In the genomic region with DNA sequence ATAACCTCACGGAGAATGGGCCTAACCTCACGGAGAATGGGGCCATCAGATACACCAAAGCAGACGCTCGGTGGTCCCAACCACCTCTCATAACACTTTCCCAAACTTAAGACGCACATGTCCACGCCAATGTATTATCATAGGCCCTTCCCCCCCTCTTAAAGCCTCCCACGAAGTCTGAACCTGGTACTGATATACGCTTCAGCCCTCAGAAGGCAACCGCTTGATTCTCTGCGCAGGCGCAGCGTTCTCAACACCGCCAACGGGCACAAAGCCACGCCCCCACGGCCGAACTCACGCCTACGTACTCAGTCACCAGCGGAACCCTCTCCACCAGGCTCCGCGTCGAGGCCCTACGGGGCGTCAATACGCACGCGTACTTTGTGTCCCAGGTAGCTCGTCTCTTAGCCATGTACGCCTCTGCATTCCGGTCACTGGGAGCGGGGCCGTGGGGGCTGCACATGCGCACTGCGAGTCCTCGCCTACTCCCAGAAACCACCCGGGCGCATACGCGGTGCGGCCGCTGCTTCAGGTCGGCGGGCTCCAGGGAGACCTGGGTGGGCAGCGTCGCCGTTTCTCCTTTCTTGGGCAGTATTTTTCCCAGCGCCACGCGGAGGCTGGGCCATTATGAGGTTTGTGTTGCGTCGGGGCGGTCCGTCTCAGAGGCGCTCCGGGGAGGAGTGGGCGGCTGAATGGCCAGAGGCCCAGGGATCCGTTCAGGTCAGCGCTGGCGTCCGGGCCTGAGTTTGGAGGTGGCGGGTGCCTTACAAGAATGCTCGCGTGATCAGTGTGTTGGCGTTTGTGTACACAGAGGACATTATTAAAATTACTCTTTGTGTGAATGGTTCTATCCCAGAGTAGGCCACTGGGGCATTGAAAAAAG, we compare ENCODE assay signal across 1 cellular context.
TF ChIP-seq lines count a peak whose summit lies in the region.

No MANE protein-coding gene starts in this region.

TF ChIP-seq in K562, 482 proteins besides CTCF, POLR2A, EP300 and RAD21 (continued from another document and continues in another):
- TF ChIP-seq, protein P1, sequence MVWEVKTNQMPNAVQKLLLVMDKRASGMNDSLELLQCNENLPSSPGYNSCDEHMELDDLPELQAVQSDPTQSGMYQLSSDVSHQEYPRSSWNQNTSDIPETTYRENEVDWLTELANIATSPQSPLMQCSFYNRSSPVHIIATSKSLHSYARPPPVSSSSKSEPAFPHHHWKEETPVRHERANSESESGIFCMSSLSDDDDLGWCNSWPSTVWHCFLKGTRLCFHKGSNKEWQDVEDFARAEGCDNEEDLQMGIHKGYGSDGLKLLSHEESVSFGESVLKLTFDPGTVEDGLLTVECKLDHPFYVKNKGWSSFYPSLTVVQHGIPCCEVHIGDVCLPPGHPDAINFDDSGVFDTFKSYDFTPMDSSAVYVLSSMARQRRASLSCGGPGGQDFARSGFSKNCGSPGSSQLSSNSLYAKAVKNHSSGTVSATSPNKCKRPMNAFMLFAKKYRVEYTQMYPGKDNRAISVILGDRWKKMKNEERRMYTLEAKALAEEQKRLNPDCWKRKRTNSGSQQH (CRISPR knock-in tag; IDR thresholded peaks at IDR 0.05) = 0 out of 2 replicates have a peak, but pooled peaks have one; percentile 37
- TF ChIP-seq KDM5B (IDR thresholded peaks at IDR 0.05; ENCODE audit: insufficient replicate concordance, low read depth, low read length) (peak; percentile 68), SP1 (CRISPR knock-in tag; IDR thresholded peaks at IDR 0.05) (peak; percentile 54), KLF10 (CRISPR knock-in tag; IDR thresholded peaks at IDR 0.05) (no peak), GABPB1 (CRISPR knock-in tag; IDR thresholded peaks at IDR 0.05) (peak; percentile 34; the same call in 1 of the 2 replicates), STAT5B (CRISPR knock-in tag; IDR thresholded peaks at IDR 0.05) (no peak), RFX1 (IDR thresholded peaks at IDR 0.05) (no peak), ZNF23 (CRISPR knock-in tag; IDR thresholded peaks at IDR 0.05) (no peak), STAG1 (CRISPR knock-in tag; IDR thresholded peaks at IDR 0.05; ENCODE audit: borderline replicate concordance) (no peak), RBM25 (IDR thresholded peaks at IDR 0.05; ENCODE audit: low read depth, low read length, severe bottlenecking) (no peak), ZNF75A (CRISPR knock-in tag; IDR thresholded peaks at IDR 0.05) (no peak), SAFB2 (IDR thresholded peaks at IDR 0.05; ENCODE audit: borderline replicate concordance, low read depth, low read length, severe bottlenecking) (no peak), BHLHE40 (IDR thresholded peaks at IDR 0.05; ENCODE audit: low read length) (peak; percentile 37; the same call in 1 of the 2 replicates), CXXC5 (CRISPR knock-in tag; IDR thresholded peaks at IDR 0.05) (peak; percentile 80), ZNF551 (CRISPR knock-in tag; IDR thresholded peaks at IDR 0.05) (no peak), BRCA1 (IDR thresholded peaks at IDR 0.05) (no peak), BRCA1 (CRISPR knock-in tag; IDR thresholded peaks at IDR 0.05) (no peak), RBBP5 (IDR thresholded peaks at IDR 0.05; ENCODE audit: borderline replicate concordance, insufficient read depth, low read length, poor library complexity, severe bottlenecking) (peak; percentile 66), EP400 (IDR thresholded peaks at IDR 0.05) (peak; percentile 75; the same call in 1 of the 2 replicates), MEIS2 (IDR thresholded peaks at IDR 0.05; ENCODE audit: partially characterized antibody) (peak; percentile 85), ZNF766 (CRISPR knock-in tag; conservative IDR thresholded peaks at IDR 0.05) (no peak), BMI1 (IDR thresholded peaks at IDR 0.05; ENCODE audit: low read length) (no peak), ZNF57 (CRISPR knock-in tag; IDR thresholded peaks at IDR 0.05) (no peak), ZNF785 (CRISPR knock-in tag; IDR thresholded peaks at IDR 0.05) (no peak), TCF7L2 (IDR thresholded peaks at IDR 0.05; ENCODE audit: low read depth, low read length) (no peak)
- TF ChIP-seq, protein P2, sequence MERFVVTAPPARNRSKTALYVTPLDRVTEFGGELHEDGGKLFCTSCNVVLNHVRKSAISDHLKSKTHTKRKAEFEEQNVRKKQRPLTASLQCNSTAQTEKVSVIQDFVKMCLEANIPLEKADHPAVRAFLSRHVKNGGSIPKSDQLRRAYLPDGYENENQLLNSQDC (CRISPR knock-in tag; IDR thresholded peaks at IDR 0.05) = no peak
- TF ChIP-seq, protein P3, sequence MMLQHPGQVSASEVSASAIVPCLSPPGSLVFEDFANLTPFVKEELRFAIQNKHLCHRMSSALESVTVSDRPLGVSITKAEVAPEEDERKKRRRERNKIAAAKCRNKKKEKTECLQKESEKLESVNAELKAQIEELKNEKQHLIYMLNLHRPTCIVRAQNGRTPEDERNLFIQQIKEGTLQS (IDR thresholded peaks at IDR 0.05) = no peak
- TF ChIP-seq, protein P3 (CRISPR knock-in tag; conservative IDR thresholded peaks at IDR 0.05) = no peak
- TF ChIP-seq, protein P4, sequence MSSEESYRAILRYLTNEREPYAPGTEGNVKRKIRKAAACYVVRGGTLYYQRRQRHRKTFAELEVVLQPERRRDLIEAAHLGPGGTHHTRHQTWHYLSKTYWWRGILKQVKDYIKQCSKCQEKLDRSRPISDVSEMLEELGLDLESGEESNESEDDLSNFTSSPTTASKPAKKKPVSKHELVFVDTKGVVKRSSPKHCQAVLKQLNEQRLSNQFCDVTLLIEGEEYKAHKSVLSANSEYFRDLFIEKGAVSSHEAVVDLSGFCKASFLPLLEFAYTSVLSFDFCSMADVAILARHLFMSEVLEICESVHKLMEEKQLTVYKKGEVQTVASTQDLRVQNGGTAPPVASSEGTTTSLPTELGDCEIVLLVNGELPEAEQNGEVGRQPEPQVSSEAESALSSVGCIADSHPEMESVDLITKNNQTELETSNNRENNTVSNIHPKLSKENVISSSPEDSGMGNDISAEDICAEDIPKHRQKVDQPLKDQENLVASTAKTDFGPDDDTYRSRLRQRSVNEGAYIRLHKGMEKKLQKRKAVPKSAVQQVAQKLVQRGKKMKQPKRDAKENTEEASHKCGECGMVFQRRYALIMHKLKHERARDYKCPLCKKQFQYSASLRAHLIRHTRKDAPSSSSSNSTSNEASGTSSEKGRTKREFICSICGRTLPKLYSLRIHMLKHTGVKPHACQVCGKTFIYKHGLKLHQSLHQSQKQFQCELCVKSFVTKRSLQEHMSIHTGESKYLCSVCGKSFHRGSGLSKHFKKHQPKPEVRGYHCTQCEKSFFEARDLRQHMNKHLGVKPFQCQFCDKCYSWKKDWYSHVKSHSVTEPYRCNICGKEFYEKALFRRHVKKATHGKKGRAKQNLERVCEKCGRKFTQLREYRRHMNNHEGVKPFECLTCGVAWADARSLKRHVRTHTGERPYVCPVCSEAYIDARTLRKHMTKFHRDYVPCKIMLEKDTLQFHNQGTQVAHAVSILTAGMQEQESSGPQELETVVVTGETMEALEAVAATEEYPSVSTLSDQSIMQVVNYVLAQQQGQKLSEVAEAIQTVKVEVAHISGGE (CRISPR knock-in tag; IDR thresholded peaks at IDR 0.05) = peak in 1 of 3 experiments; percentile 75; a peak in 2 of 6 replicates
- TF ChIP-seq, protein P5, sequence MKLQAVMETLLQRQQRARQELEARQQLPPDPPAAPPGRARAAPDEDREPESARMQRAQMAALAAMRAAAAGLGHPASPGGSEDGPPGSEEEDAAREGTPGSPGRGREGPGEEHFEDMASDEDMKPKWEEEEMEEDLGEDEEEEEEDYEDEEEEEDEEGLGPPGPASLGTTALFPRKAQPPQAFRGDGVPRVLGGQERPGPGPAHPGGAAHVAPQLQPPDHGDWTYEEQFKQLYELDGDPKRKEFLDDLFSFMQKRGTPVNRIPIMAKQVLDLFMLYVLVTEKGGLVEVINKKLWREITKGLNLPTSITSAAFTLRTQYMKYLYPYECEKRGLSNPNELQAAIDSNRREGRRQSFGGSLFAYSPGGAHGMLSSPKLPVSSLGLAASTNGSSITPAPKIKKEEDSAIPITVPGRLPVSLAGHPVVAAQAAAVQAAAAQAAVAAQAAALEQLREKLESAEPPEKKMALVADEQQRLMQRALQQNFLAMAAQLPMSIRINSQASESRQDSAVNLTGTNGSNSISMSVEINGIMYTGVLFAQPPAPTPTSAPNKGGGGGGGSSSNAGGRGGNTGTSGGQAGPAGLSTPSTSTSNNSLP (IDR thresholded peaks at IDR 0.05; ENCODE audit: borderline replicate concordance, low read depth, low read length) = no peak
- TF ChIP-seq, protein P6, sequence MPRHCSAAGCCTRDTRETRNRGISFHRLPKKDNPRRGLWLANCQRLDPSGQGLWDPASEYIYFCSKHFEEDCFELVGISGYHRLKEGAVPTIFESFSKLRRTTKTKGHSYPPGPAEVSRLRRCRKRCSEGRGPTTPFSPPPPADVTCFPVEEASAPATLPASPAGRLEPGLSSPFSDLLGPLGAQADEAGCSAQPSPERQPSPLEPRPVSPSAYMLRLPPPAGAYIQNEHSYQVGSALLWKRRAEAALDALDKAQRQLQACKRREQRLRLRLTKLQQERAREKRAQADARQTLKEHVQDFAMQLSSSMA (CRISPR knock-in tag; IDR thresholded peaks at IDR 0.05) = no peak
- TF ChIP-seq, protein P7, sequence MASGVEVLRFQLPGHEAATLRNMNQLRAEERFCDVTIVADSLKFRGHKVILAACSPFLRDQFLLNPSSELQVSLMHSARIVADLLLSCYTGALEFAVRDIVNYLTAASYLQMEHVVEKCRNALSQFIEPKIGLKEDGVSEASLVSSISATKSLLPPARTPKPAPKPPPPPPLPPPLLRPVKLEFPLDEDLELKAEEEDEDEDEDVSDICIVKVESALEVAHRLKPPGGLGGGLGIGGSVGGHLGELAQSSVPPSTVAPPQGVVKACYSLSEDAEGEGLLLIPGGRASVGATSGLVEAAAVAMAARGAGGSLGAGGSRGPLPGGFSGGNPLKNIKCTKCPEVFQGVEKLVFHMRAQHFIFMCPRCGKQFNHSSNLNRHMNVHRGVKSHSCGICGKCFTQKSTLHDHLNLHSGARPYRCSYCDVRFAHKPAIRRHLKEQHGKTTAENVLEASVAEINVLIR (CRISPR knock-in tag; IDR thresholded peaks at IDR 0.05) = 0 out of 2 replicates have a peak, but pooled peaks have one; percentile 23
- TF ChIP-seq, protein P8, sequence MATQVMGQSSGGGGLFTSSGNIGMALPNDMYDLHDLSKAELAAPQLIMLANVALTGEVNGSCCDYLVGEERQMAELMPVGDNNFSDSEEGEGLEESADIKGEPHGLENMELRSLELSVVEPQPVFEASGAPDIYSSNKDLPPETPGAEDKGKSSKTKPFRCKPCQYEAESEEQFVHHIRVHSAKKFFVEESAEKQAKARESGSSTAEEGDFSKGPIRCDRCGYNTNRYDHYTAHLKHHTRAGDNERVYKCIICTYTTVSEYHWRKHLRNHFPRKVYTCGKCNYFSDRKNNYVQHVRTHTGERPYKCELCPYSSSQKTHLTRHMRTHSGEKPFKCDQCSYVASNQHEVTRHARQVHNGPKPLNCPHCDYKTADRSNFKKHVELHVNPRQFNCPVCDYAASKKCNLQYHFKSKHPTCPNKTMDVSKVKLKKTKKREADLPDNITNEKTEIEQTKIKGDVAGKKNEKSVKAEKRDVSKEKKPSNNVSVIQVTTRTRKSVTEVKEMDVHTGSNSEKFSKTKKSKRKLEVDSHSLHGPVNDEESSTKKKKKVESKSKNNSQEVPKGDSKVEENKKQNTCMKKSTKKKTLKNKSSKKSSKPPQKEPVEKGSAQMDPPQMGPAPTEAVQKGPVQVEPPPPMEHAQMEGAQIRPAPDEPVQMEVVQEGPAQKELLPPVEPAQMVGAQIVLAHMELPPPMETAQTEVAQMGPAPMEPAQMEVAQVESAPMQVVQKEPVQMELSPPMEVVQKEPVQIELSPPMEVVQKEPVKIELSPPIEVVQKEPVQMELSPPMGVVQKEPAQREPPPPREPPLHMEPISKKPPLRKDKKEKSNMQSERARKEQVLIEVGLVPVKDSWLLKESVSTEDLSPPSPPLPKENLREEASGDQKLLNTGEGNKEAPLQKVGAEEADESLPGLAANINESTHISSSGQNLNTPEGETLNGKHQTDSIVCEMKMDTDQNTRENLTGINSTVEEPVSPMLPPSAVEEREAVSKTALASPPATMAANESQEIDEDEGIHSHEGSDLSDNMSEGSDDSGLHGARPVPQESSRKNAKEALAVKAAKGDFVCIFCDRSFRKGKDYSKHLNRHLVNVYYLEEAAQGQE (CRISPR knock-in tag; IDR thresholded peaks at IDR 0.05; ENCODE audit: low read depth) = peak; percentile 70; the same call in 1 of the 2 replicates
- TF ChIP-seq, protein P9, sequence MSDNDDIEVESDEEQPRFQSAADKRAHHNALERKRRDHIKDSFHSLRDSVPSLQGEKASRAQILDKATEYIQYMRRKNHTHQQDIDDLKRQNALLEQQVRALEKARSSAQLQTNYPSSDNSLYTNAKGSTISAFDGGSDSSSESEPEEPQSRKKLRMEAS (CRISPR knock-in tag; IDR thresholded peaks at IDR 0.05) = peak; percentile 62
- TF ChIP-seq, protein P10, sequence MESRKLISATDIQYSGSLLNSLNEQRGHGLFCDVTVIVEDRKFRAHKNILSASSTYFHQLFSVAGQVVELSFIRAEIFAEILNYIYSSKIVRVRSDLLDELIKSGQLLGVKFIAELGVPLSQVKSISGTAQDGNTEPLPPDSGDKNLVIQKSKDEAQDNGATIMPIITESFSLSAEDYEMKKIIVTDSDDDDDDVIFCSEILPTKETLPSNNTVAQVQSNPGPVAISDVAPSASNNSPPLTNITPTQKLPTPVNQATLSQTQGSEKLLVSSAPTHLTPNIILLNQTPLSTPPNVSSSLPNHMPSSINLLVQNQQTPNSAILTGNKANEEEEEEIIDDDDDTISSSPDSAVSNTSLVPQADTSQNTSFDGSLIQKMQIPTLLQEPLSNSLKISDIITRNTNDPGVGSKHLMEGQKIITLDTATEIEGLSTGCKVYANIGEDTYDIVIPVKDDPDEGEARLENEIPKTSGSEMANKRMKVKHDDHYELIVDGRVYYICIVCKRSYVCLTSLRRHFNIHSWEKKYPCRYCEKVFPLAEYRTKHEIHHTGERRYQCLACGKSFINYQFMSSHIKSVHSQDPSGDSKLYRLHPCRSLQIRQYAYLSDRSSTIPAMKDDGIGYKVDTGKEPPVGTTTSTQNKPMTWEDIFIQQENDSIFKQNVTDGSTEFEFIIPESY (CRISPR knock-in tag; IDR thresholded peaks at IDR 0.05) = peak; percentile 62
- TF ChIP-seq, protein P11, sequence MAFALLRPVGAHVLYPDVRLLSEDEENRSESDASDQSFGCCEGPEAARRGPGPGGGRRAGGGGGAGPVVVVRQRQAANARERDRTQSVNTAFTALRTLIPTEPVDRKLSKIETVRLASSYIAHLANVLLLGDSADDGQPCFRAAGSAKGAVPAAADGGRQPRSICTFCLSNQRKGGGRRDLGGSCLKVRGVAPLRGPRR (CRISPR knock-in tag; IDR thresholded peaks at IDR 0.05) = no peak
- TF ChIP-seq, protein P12, sequence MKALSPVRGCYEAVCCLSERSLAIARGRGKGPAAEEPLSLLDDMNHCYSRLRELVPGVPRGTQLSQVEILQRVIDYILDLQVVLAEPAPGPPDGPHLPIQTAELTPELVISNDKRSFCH (CRISPR knock-in tag; IDR thresholded peaks at IDR 0.05) = no peak
- TF ChIP-seq, protein P12 (tag; IDR thresholded peaks at IDR 0.05) = no peak
